In genomic region chr16:86854895-86855294, GRCh38 we compare ENCODE assay signal across 25 cellular contexts.
A peak's percentile ranks its signal among the peaks of the same experiment; 100 is the strongest.
DNase-seq lines count a peak whose midpoint lies in the region; ATAC-seq and TF ChIP-seq lines count a peak whose summit lies in the region.
"Had no signal": no experiment of that assay in that cellular context is flagged by ENCODE, and none has a peak within 500 bp of the region (broad histone marks: within the 10 kb centered on the region; RNA-seq: fewer than 3 reads in every experiment).

No MANE protein-coding gene starts in this region.

- no peak overlapping the region for H3K27ac Mint-ChIP-seq in MCF 10A (ENCODE audit: low read depth, unreplicated experiment)
- peak overlapping the region; percentile 11 for H3K27ac Mint-ChIP-seq in type B pancreatic cell
- H3K27ac Mint-ChIP-seq in CD4-positive, alpha-beta T cell: no peak overlapping the region
- H3K27ac Mint-ChIP-seq: activated CD4-positive, alpha-beta T cell treated with anti-CD3 and anti-CD28 coated beads, Interleukin-2, amount 10 ng/mL, durations not matched to agents 7 days and 5 days; H9 had no signal

- H3K9me3 ChIP-seq in breast epithelium: no peaks in the 10 kb centered on the region
- no peaks in the 10 kb centered on the region for H3K9me3 ChIP-seq in CD4-positive, alpha-beta T cell (ENCODE audit: control insufficient read depth, low read length)
- H3K9me3 ChIP-seq: BE2C, left ventricle myocardium inferior, prostate gland had no signal

- TF ChIP-seq CTCF in MCF 10A (IDR thresholded peaks at IDR 0.05; ENCODE audit: unreplicated experiment) (no peak), breast epithelium (IDR thresholded peaks at IDR 0.05) (no peak), fibroblast of the aortic adventitia (IDR thresholded peaks at IDR 0.05; ENCODE audit: insufficient read depth, low read length) (no peak), type B pancreatic cell (conservative IDR thresholded peaks at IDR 0.05) (no peak), GM10248 (IDR thresholded peaks at IDR 0.05; ENCODE audit: control extremely low read depth, extremely low read depth, low read depth, missing control alignments) (no peak)
- TF ChIP-seq CTCF in CD4-positive, alpha-beta T cell (IDR thresholded peaks at IDR 0.05): no peak

- intact Hi-C loops in MCF 10A (cut with micrococcal nuclease) (no loop called here), breast epithelium (cut with DNase I; ENCODE audit: low total_unique reads) (no loop called here)
- intact Hi-C loops in CD4-positive, alpha-beta T cell (cut with DNase I, micrococcal nuclease): no loop called here

- no peak overlapping the region for H3K27ac ChIP-seq in breast epithelium
- no peak overlapping the region for H3K27ac ChIP-seq in CD4-positive, alpha-beta T cell (ENCODE audit: low read depth, low read length)
- H3K27ac ChIP-seq: 22Rv1, left ventricle myocardium inferior, prostate gland, skin epidermis had no signal

- no peaks in the 10 kb centered on the region for H3K4me1 ChIP-seq in breast epithelium
- H3K4me1 ChIP-seq: BE2C, left ventricle myocardium inferior, prostate gland had no signal

- no peak overlapping the region for H3K4me3 ChIP-seq in breast epithelium
- no peak overlapping the region for H3K4me3 ChIP-seq in fibroblast of the aortic adventitia (ENCODE audit: low read depth, low read length)
- H3K4me3 ChIP-seq: left ventricle myocardium inferior, prostate gland, skin epidermis had no signal

- peak; percentile 20 for DNase-seq in MCF 10A (ENCODE audit: unreplicated experiment)
- DNase-seq in breast epithelium (ENCODE audit: low spot score in 2 of 2): no peak
- peak; percentile 47 for DNase-seq in astrocyte of the hippocampus (ENCODE audit: low read depth, low spot score)
- DNase-seq in fibroblast of the aortic adventitia (ENCODE audit: low read depth): peak; percentile 28
- DNase-seq in type B pancreatic cell (ENCODE audit: extremely low spot score, unreplicated experiment): no peak
- no peak for DNase-seq in CD4-positive, alpha-beta T cell
- DNase-seq in GM10248 (ENCODE audit: extremely low spot score): no peak
- DNase-seq: activated CD4-positive, alpha-beta T cell treated with anti-CD3 and anti-CD28 coated beads, Interleukin-2, amount 10 ng/mL, durations not matched to agents 7 days and 5 days; activated naive CD4-positive, alpha-beta T cell treated with anti-CD3 and anti-CD28 coated beads, Interleukin-2, amount 50 U/mL, for 16 hours; BE2C; Calu3; central memory CD4-positive, alpha-beta T cell; DND-41; foreskin melanocyte; H9; left ventricle myocardium inferior; NCI-H1105 treated with DMSO at 0.1 percent for 48 hours; NCI-H446 treated with DMSO at 0.1 percent for 48 hours; Right ventricle myocardium superior; T1000; trophoblast cell had no signal

- no peaks in the 10 kb centered on the region for H3K36me3 ChIP-seq in breast epithelium
- H3K36me3 ChIP-seq: BE2C, left ventricle myocardium inferior, prostate gland had no signal

- H3K27me3 Mint-ChIP-seq in MCF 10A (ENCODE audit: insufficient read depth, unreplicated experiment) (no peaks in the 10 kb centered on the region), type B pancreatic cell (peaks cover 5% of the 10 kb centered on the region)
- H3K27me3 Mint-ChIP-seq in CD4-positive, alpha-beta T cell: peaks cover 6% of the 10 kb centered on the region
- H3K27me3 Mint-ChIP-seq: activated CD4-positive, alpha-beta T cell treated with anti-CD3 and anti-CD28 coated beads, Interleukin-2, amount 10 ng/mL, durations not matched to agents 7 days and 5 days had no signal

- BruUV-seq in MCF 10A (replicated peaks; lab: Mats Ljungman, UMichigan): no TSS peak

- H3K9me3 Mint-ChIP-seq in MCF 10A (ENCODE audit: unreplicated experiment): no peaks in the 10 kb centered on the region
- no peaks in the 10 kb centered on the region for H3K9me3 Mint-ChIP-seq in type B pancreatic cell
- no peaks in the 10 kb centered on the region for H3K9me3 Mint-ChIP-seq in CD4-positive, alpha-beta T cell
- H3K9me3 Mint-ChIP-seq: activated CD4-positive, alpha-beta T cell treated with anti-CD3 and anti-CD28 coated beads, Interleukin-2, amount 10 ng/mL, durations not matched to agents 7 days and 5 days; H9 had no signal

- ATAC-seq in CD4-positive, alpha-beta T cell (ENCODE audit: poor library complexity): no peak
- no peak for ATAC-seq in HG03520 (IDR thresholded peaks at IDR 0.05; ENCODE audit: unreplicated experiment)

- no peak for TF ChIP-seq POLR2A in breast epithelium (IDR thresholded peaks at IDR 0.05)

- H3K4me3 Mint-ChIP-seq in MCF 10A (ENCODE audit: unreplicated experiment): no peak overlapping the region
- no peak overlapping the region for H3K4me3 Mint-ChIP-seq in type B pancreatic cell
- no peak overlapping the region for H3K4me3 Mint-ChIP-seq in CD4-positive, alpha-beta T cell
- H3K4me3 Mint-ChIP-seq: activated CD4-positive, alpha-beta T cell treated with anti-CD3 and anti-CD28 coated beads, Interleukin-2, amount 10 ng/mL, durations not matched to agents 7 days and 5 days; H9 had no signal

- H3K4me1 Mint-ChIP-seq in MCF 10A (ENCODE audit: insufficient read depth, unreplicated experiment): no peaks in the 10 kb centered on the region
- H3K4me1 Mint-ChIP-seq in type B pancreatic cell (ENCODE audit: unreplicated experiment): peaks cover 27% of the 10 kb centered on the region
- H3K4me1 Mint-ChIP-seq in CD4-positive, alpha-beta T cell (ENCODE audit: low read depth): no peaks in the 10 kb centered on the region
- H3K4me1 Mint-ChIP-seq: activated CD4-positive, alpha-beta T cell treated with anti-CD3 and anti-CD28 coated beads, Interleukin-2, amount 10 ng/mL, durations not matched to agents 7 days and 5 days had no signal

- CTCF ChIA-PET in MCF 10A (lab: Yijun Ruan, JAX): no interaction called here
- CTCF ChIA-PET in CD4-positive, alpha-beta T cell (lab: Charles Lee): no interaction called here
- CTCF ChIA-PET in GM10248 (lab: Yijun Ruan, JAX): interaction anchor here (0.9 kb wide), 1 partner anchor 208 kb away, joined by 3 read pairs; no protein-coding TSS in a partner anchor

- POLR2A ChIA-PET in MCF 10A (lab: Yijun Ruan, JAX) (no interaction called here), GM10248 (lab: Yijun Ruan, JAX) (no interaction called here)
- POLR2A ChIA-PET in CD4-positive, alpha-beta T cell (lab: Charles Lee): no interaction called here

- H3K36me3 Mint-ChIP-seq in MCF 10A (ENCODE audit: insufficient read depth, unreplicated experiment) (no peaks in the 10 kb centered on the region), type B pancreatic cell (no peaks in the 10 kb centered on the region)
- no peaks in the 10 kb centered on the region for H3K36me3 Mint-ChIP-seq in CD4-positive, alpha-beta T cell (ENCODE audit: low read depth)

- H3K27me3 ChIP-seq in breast epithelium: no peaks in the 10 kb centered on the region
- H3K27me3 ChIP-seq in CD4-positive, alpha-beta T cell (ENCODE audit: control insufficient read depth, insufficient read depth, low read length): no peaks in the 10 kb centered on the region
- H3K27me3 ChIP-seq: BE2C had no signal

Comparison
In these comparisons a context has a peak if more than half of its experiments do, and no peak if none do; other contexts are left out.
1. DNase-seq: peak in MCF 10A (single experiment), astrocyte of the hippocampus (single experiment) and fibroblast of the aortic adventitia (single experiment); none in breast epithelium (0 of 2), type B pancreatic cell (single experiment), CD4-positive, alpha-beta T cell (0 of 10) and GM10248 (single experiment).